Comparison of ENCODE assay signal across 20 cellular contexts in genomic region chr4:10506077-10506476, GRCh38. TPM values are rescaled to one million over a fixed set of nuclear protein-coding genes. Genes with fewer than 3 reads are reported as not detected.
DNase-seq lines count a peak whose midpoint lies in the region; ATAC-seq, FAIRE-seq and TF ChIP-seq lines count a peak whose summit lies in the region.
"Had no signal": no experiment of that assay in that cellular context is flagged by ENCODE, and none has a peak within 500 bp of the region (broad histone marks: within the 10 kb centered on the region; RNA-seq: fewer than 3 reads in every experiment).

No MANE protein-coding gene starts in this region.

- BruUV-seq in OCI-LY7 (replicated peaks; lab: Mats Ljungman, UMichigan) = no TSS peak
- no TSS peak for BruUV-seq in GM12878 (replicated peaks; lab: Mats Ljungman, UMichigan)

- ATAC-seq in CD8-positive, alpha-beta T cell = no peak
- no peak for ATAC-seq in GM12878
- no peak for ATAC-seq in HG02973 (IDR thresholded peaks at IDR 0.05; ENCODE audit: unreplicated experiment)
- no peak for ATAC-seq in GM18907 (IDR thresholded peaks at IDR 0.05; ENCODE audit: unreplicated experiment)
- ATAC-seq in esophagus mucosa = no peak
- ATAC-seq: T-cell had no signal

- no peak for TF ChIP-seq RAD21 in GM12878 (IDR thresholded peaks at IDR 0.05; ENCODE audit: insufficient read depth, low read depth, low read length)

- H3K9me3 Mint-ChIP-seq in CD8-positive, alpha-beta T cell = peaks cover 6% of the 10 kb centered on the region

- no peaks in the 10 kb centered on the region for H3K79me2 ChIP-seq in Karpas-422 (ENCODE audit: low read length)
- H3K79me2 ChIP-seq in OCI-LY7 (ENCODE audit: insufficient read depth, low read depth, low read length) = no peaks in the 10 kb centered on the region
- H3K79me2 ChIP-seq in GM12878 (ENCODE audit: control insufficient read depth, insufficient read depth, low read length) = no peaks in the 10 kb centered on the region

- H2AFZ ChIP-seq in Karpas-422 (ENCODE audit: low read length) (no peak overlapping the region), OCI-LY7 (ENCODE audit: low read length) (no peak overlapping the region), GM12878 (ENCODE audit: control insufficient read depth, low read depth, low read length) (no peak overlapping the region)

- no peaks in the 10 kb centered on the region for H3K36me3 Mint-ChIP-seq in CD8-positive, alpha-beta T cell
- H3K36me3 Mint-ChIP-seq: T-cell had no signal

- H4K20me1 ChIP-seq in Karpas-422 (ENCODE audit: insufficient read depth, low read depth, low read length) (no peaks in the 10 kb centered on the region), OCI-LY7 (ENCODE audit: insufficient read depth, low read length) (no peaks in the 10 kb centered on the region), GM12878 (ENCODE audit: control insufficient read depth, insufficient read depth) (no peaks in the 10 kb centered on the region)

- no peaks in the 10 kb centered on the region for H3K4me1 ChIP-seq in CD8-positive, alpha-beta T cell (ENCODE audit: insufficient read depth, low read length)
- H3K4me1 ChIP-seq in Karpas-422 (ENCODE audit: low read length) = no peaks in the 10 kb centered on the region
- no peaks in the 10 kb centered on the region for H3K4me1 ChIP-seq in OCI-LY7 (ENCODE audit: insufficient read depth, low read length, poor library complexity, severe bottlenecking)
- H3K4me1 ChIP-seq in GM12878 (ENCODE audit: control insufficient read depth, insufficient read depth, low read length) = no peaks in the 10 kb centered on the region

- WGBS in GM12878 (ENCODE audit: insufficient coverage, insufficient replicate concordance, low lambda C conversion rate, missing lambda C conversion rate) = 39% methylated on average over 4 of the region's 4 CpGs

- SMC1A ChIA-PET in GM12878 (lab: Charles Lee; ENCODE audit: uncharacterized antibody, unreplicated experiment) = no interaction called here

- H3K36me3 ChIP-seq in CD8-positive, alpha-beta T cell (ENCODE audit: insufficient read depth, low read length) = no peaks in the 10 kb centered on the region
- H3K36me3 ChIP-seq in Karpas-422 (ENCODE audit: insufficient read depth, low read length) (no peaks in the 10 kb centered on the region), OCI-LY7 (ENCODE audit: insufficient read depth, low read length) (no peaks in the 10 kb centered on the region), GM12878 (ENCODE audit: control insufficient read depth in 2 of 2, insufficient read depth in 2 of 2, low read length in 1 of 2) (no peaks in the 10 kb centered on the region)

- peaks cover 6% of the 10 kb centered on the region for H3K4me1 Mint-ChIP-seq in CD8-positive, alpha-beta T cell (ENCODE audit: low read depth)

- H3K27ac Mint-ChIP-seq in CD8-positive, alpha-beta T cell = peak overlapping the region; percentile 29
- H3K27ac Mint-ChIP-seq: CD4-positive, alpha-beta T cell; T-cell had no signal

- H3K9me2 ChIP-seq in Karpas-422 (replicated peaks; ENCODE audit: insufficient read depth, low read length) (no peaks in the 10 kb centered on the region), OCI-LY7 (ENCODE audit: insufficient read depth, low read length) (no peaks in the 10 kb centered on the region)

- FAIRE-seq in GM12878 (lab: Jason Lieb, UNC) = no peak
- FAIRE-seq: A204.1, H54 had no signal

- H3K4me3 Mint-ChIP-seq in CD8-positive, alpha-beta T cell = no peak overlapping the region
- H3K4me3 Mint-ChIP-seq: CD4-positive, alpha-beta T cell; T-cell had no signal

- H3K4me2 ChIP-seq in Karpas-422 (ENCODE audit: low read depth, low read length, poor library complexity, severe bottlenecking) (no peak overlapping the region), OCI-LY7 (ENCODE audit: low read length) (no peak overlapping the region), GM12878 (ENCODE audit: control insufficient read depth, insufficient read depth) (no peak overlapping the region)

- H3K9me3 ChIP-seq in CD8-positive, alpha-beta T cell (ENCODE audit: low read length) = peaks cover 6% of the 10 kb centered on the region
- H3K9me3 ChIP-seq in Karpas-422 (ENCODE audit: low read length) (no peaks in the 10 kb centered on the region), OCI-LY7 (ENCODE audit: low read length) (no peaks in the 10 kb centered on the region; the same call in 1 of the 2 replicates), GM12878 (replicated peaks; ENCODE audit: control insufficient read depth, insufficient read depth, low read length) (peaks cover 9% of the 10 kb centered on the region; the same call in 2 of the 3 replicates)

- no peak overlapping the region for H3K27ac ChIP-seq in CD8-positive, alpha-beta T cell (ENCODE audit: low read depth, low read length)
- H3K27ac ChIP-seq in Karpas-422 (ENCODE audit: low read length) (no peak overlapping the region), OCI-LY7 (ENCODE audit: low read depth, low read length, poor library complexity, severe bottlenecking) (no peak overlapping the region), GM12878 (ENCODE audit: control insufficient read depth, insufficient read depth) (no peak overlapping the region)
- H3K27ac ChIP-seq: SK-N-MC had no signal

- DNase-seq in CD8-positive, alpha-beta T cell = no peak
- peak; percentile 41 for DNase-seq in Karpas-422
- peak; percentile 2 for DNase-seq in OCI-LY7 (ENCODE audit: low spot score)
- DNase-seq in GM12878 (ENCODE audit: low read depth, low spot score) = no peak
- DNase-seq in NCI-H1694 (lab: John Stamatoyannopoulos, UW) = no peak
- DNase-seq: CD4-positive, alpha-beta T cell; DMS153; GF-D8; NCI-H1048; NCI-H146; NCI-H524 treated with DMSO at 0.1 percent for 48 hours; SHP77; T-cell had no signal

- no peak overlapping the region for H3K9ac ChIP-seq in Karpas-422 (ENCODE audit: low read length)
- no peak overlapping the region for H3K9ac ChIP-seq in GM12878 (ENCODE audit: control insufficient read depth, insufficient read depth, low read length)

- TF ChIP-seq CTCF in CD8-positive, alpha-beta T cell (IDR thresholded peaks at IDR 0.05) = no peak
- TF ChIP-seq CTCF in OCI-LY7 (conservative IDR thresholded peaks at IDR 0.05; ENCODE audit: low read length) = no peak
- no peak for TF ChIP-seq CTCF in GM12878 (IDR thresholded peaks at IDR 0.05 in 2 of 3, conservative IDR thresholded peaks at IDR 0.05 in 1 of 3; ENCODE audit: control insufficient read depth in 2 of 3, extremely low read depth in 1 of 3, insufficient read depth in 1 of 3, low read depth in 3 of 3, low read length in 3 of 3)

- RAD21 ChIA-PET in GM12878 (lab: Charles Lee; ENCODE audit: unreplicated experiment) = no interaction called here

- CTCF ChIA-PET in CD8-positive, alpha-beta T cell (lab: Charles Lee) = interaction anchor here (0.7 kb wide), 1 partner anchor 20 kb away, joined by 3 read pairs; no protein-coding TSS in a partner anchor
- CTCF ChIA-PET in OCI-LY7 (lab: Charles Lee; ENCODE audit: unreplicated experiment) = no interaction called here
- CTCF ChIA-PET in GM12878 (lab: Yijun Ruan, JAX) = no interaction called here

- intact Hi-C loops in CD8-positive, alpha-beta T cell (cut with DNase I, micrococcal nuclease) = no loop called here
- intact Hi-C loops in OCI-LY7 (cut with micrococcal nuclease; ENCODE audit: unreplicated experiment) (no loop called here), GM12878 (cut with micrococcal nuclease; ENCODE audit: unreplicated experiment) (no loop called here)

- in situ Hi-C loops in GM12878 (cut with MboI) = no loop called here

- H3K4me3 ChIP-seq in CD8-positive, alpha-beta T cell (ENCODE audit: low read depth, low read length) = no peak overlapping the region
- H3K4me3 ChIP-seq in Karpas-422 (ENCODE audit: low read length) (no peak overlapping the region), OCI-LY7 (ENCODE audit: low read depth, low read length, poor library complexity, severe bottlenecking) (no peak overlapping the region), GM12878 (no peak overlapping the region)
- H3K4me3 ChIP-seq: SK-N-MC had no signal

- no peaks in the 10 kb centered on the region for H3K27me3 Mint-ChIP-seq in CD8-positive, alpha-beta T cell (ENCODE audit: low read depth)
- H3K27me3 Mint-ChIP-seq: CD4-positive, alpha-beta T cell had no signal

- no peaks in the 10 kb centered on the region for H3K27me3 ChIP-seq in CD8-positive, alpha-beta T cell (ENCODE audit: insufficient read depth, low read length)
- H3K27me3 ChIP-seq in Karpas-422 (ENCODE audit: low read length) = no peaks in the 10 kb centered on the region
- no peaks in the 10 kb centered on the region for H3K27me3 ChIP-seq in GM12878 (replicated peaks in 1 of 2; ENCODE audit: control insufficient read depth in 2 of 2, insufficient read depth in 2 of 2, low read length in 1 of 2)

- no peak for TF ChIP-seq POLR2A in GM12878 (IDR thresholded peaks at IDR 0.05; ENCODE audit: low read depth, low read length)

- no peak for TF ChIP-seq EP300 in GM12878 (IDR thresholded peaks at IDR 0.05; ENCODE audit: borderline replicate concordance in 1 of 2, control insufficient read depth in 1 of 2, low read depth in 2 of 2, low read length in 2 of 2)

- POLR2A ChIA-PET in CD8-positive, alpha-beta T cell (lab: Charles Lee) = no interaction called here
- POLR2A ChIA-PET in OCI-LY7 (lab: Charles Lee) = no interaction called here
- POLR2A ChIA-PET in GM12878 (lab: Charles Lee) = no interaction called here

TF ChIP-seq in GM12878, 131 proteins besides CTCF, POLR2A, EP300 and RAD21 (continues in another document):
- TF ChIP-seq CBX5 (IDR thresholded peaks at IDR 0.05; ENCODE audit: low read depth) = peak; percentile 68; the same call in 1 of the 2 replicates

RNA-seq across cellular contexts. Expression of gene ZNF518B, which starts 48.9 kb away (rescaled TPM):
- total RNA-seq in CD8-positive, alpha-beta T cell = 10 to 100 TPM; 35.5 to 39.3 TPM
- 29.7 and 76.6 TPM in 2 replicates for total RNA-seq in Karpas-422 (2014; rRNA removed; shearing (Covaris generic); ENCODE audit: low replicate concordance)
- total RNA-seq in OCI-LY7 (2014; rRNA removed; shearing (Covaris generic)) = 18.2 and 30.2 TPM in 2 replicates
- total RNA-seq in OCI-LY7 (2022) (19.1 and 24.2 TPM in 2 replicates), GM12878 (2014; rRNA removed) (20.5 and 23.4 TPM in 2 replicates), GM12878 (2014; rRNA removed; fragmentation: Illumina TruSeq; extraction: Trizol) (16.3 and 17.0 TPM in 2 replicates), GM12878 (2021) (16.2 and 17.6 TPM in 2 replicates), esophagus mucosa (13.4 TPM)
- 90.1 and 101 TPM in 2 replicates for total RNA-seq in GM12878 (2013; cell fraction: nucleolus; rRNA removed)
- polyA plus RNA-seq in GM12878 (2011; ENCODE audit: low read depth) = 4.4 TPM
- polyA plus RNA-seq in GM12878 (2011; rRNA removed) (20.2 and 25.2 TPM in 2 replicates), GM12878 (2014; fragmentation: Illumina TruSeq; extraction: Trizol) (10.4 and 10.6 TPM in 2 replicates), GM12878 (2014; fragmentation: Nextera tagmentation; extraction: Ambion mirVana) (1 to 10 TPM; 2.7 to 4.4 TPM), GM12878 (2014; rRNA removed) (7.6 and 7.7 TPM in 2 replicates), GM12878 (2016; fragmentation: Nextera tagmentation; extraction: Ambion mirVana) (1 to 10 TPM; 6.4 to 7.9 TPM)
- polyA plus RNA-seq in GM12878 (2011; cell fraction: cytosol; rRNA removed) = 8.1 and 9.4 TPM in 2 replicates
- 17.7 and 20.7 TPM in 2 replicates for polyA plus RNA-seq in GM12878 (2011; cell fraction: nucleus; rRNA removed)
- 7.8 and 8.2 TPM in 2 replicates for polyA plus RNA-seq in GM12878 (2012)
- polyA minus RNA-seq in GM12878 (2011; rRNA and poly(A)+ RNA removed) = 34.7 and 45.0 TPM in 2 replicates
- polyA minus RNA-seq in GM12878 (2011; cell fraction: cytosol; rRNA and poly(A)+ RNA removed) = 14.3 and 20.2 TPM in 2 replicates
- polyA minus RNA-seq in GM12878 (2011; cell fraction: nucleus; rRNA and poly(A)+ RNA removed) = 50.4 and 56.4 TPM in 2 replicates
- total RNA-seq: HT-29 had no signal

Comparison
In these comparisons a context has a peak if more than half of its experiments do, and no peak if none do; other contexts are left out.
1. DNase-seq: peak in Karpas-422 (single experiment) and OCI-LY7 (single experiment); none in CD8-positive, alpha-beta T cell (0 of 7), GM12878 (single experiment) and NCI-H1694 (single experiment).